ENCODE assay signal across 8 cellular contexts in genomic region chr10:113680172-113681111, GRCh38.
A peak's percentile ranks its signal among the peaks of the same experiment; 100 is the strongest.
DNase-seq lines count a peak whose midpoint lies in the region; ATAC-seq lines count a peak whose summit lies in the region.

No MANE protein-coding gene starts in this region.

- peak; percentile 15 for ATAC-seq in GM21381 (IDR thresholded peaks at IDR 0.05; ENCODE audit: unreplicated experiment)

- H3K4me3 ChIP-seq in skin epidermis: peak overlapping the region; percentile 70 to 86 (median 77)

- DNase-seq in DMS53 (lab: John Stamatoyannopoulos, UW) (peak; percentile 85), HPDE6-E6E7 (ENCODE audit: extremely low spot score) (peak; percentile 15), SW480 (ENCODE audit: low spot score) (peak; percentile 48), brain pericyte (ENCODE audit: low read depth, low spot score) (peak; percentile 8), iPS-NIHi11 (ENCODE audit: low spot score) (peak; percentile 30), NCI-H446 treated with DMSO at 0.1 percent for 48 hours (lab: John Stamatoyannopoulos, UW) (no peak)

- H3K27ac ChIP-seq in skin epidermis: peak overlapping the region; percentile 83 to 99 (median 95)
